ENCODE assay signal across 8 cellular contexts in the genomic region with DNA sequence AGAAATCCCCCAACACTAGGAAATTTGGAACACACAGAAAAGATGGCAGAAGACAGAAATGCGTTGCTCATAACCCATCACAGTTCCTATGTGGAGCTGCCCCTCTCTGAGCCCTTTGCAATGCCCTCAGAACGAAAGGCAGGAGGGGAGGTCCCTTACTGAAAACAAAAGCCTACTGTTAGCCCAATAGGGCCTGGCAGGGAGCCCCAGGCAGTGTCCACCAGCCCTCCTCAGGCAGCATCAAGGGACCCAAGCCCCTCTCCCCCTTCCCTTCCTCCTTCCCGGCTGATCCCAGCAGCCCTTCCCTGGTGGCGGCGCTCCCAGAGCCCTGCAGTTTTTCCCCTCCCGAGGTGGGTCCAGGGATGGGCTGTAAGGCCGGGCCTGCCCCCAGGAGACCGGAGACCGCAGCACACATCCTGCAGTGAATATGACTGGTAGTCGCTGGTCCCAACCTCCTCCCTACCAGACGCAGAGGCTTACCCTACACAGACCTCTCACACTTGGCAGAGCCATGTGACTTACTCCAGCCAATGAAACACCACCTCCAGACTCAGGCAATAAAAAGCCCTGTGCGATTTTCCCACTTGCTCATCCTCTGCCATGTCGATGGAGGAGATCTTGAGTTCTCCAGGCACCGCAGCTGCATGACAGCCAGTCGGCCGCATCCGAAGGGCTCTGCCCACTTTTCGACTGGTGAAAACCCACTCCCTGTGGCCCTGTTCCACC. TPM values are rescaled to one million over a fixed set of nuclear protein-coding genes. Genes with fewer than 3 reads are reported as not detected.
DNase-seq lines count a peak whose midpoint lies in the region; ATAC-seq and TF ChIP-seq lines count a peak whose summit lies in the region.

No MANE protein-coding gene starts in this region.

- intact Hi-C loops in CD4-positive, alpha-beta T cell (cut with DNase I, micrococcal nuclease), result loop anchor here (1.0 to 2.0 kb wide), 2 partner anchors 16 to 20 kb away; partner anchors contain the start of gene DUSP2 (in 1 of the 2)
- intact Hi-C loops in Calu3 (cut with micrococcal nuclease; ENCODE audit: unreplicated experiment), result no loop called here

- CTCF ChIA-PET in CD4-positive, alpha-beta T cell (lab: Charles Lee), result interaction anchor here (1.0 to 1.1 kb wide), 2 partner anchors 10 to 172 kb away, joined by 3 read pairs; no protein-coding TSS in a partner anchor
- CTCF ChIA-PET in Calu3 (lab: Charles Lee), result no interaction called here

- H3K27me3 ChIP-seq in CD4-positive, alpha-beta T cell (ENCODE audit: control insufficient read depth, insufficient read depth, low read length), result no peaks in the 10 kb centered on the region

- POLR2A ChIA-PET in CD4-positive, alpha-beta T cell (lab: Charles Lee), result interaction anchor here (1.0 to 4.1 kb wide), 5 partner anchors 10 to 96 kb away, joined by 3 to 64 read pairs (median 7); partner anchors contain the start of genes DUSP2 and STARD7

- H3K27ac Mint-ChIP-seq in CD4-positive, alpha-beta T cell, result peak overlapping the region; percentile 90
- peak overlapping the region; percentile 99 for H3K27ac Mint-ChIP-seq in activated T-cell treated with anti-CD3 and anti-CD28 coated beads, Interleukin-2, amount 50 U/mL, for 24 hours
- no peak overlapping the region for H3K27ac Mint-ChIP-seq in Calu3 (ENCODE audit: unreplicated experiment)

- H3K27ac ChIP-seq in CD4-positive, alpha-beta T cell (ENCODE audit: low read depth, low read length), result peak overlapping the region; percentile 77

- H3K4me3 Mint-ChIP-seq in CD4-positive, alpha-beta T cell, result peak overlapping the region; percentile 65
- H3K4me3 Mint-ChIP-seq in activated T-cell treated with anti-CD3 and anti-CD28 coated beads, Interleukin-2, amount 50 U/mL, for 24 hours, result peak overlapping the region; percentile 75
- H3K4me3 Mint-ChIP-seq in Calu3 (ENCODE audit: low read depth, unreplicated experiment), result no peak overlapping the region

- H3K9me3 Mint-ChIP-seq in CD4-positive, alpha-beta T cell, result peaks cover 7% of the 10 kb centered on the region
- H3K9me3 Mint-ChIP-seq in activated T-cell treated with anti-CD3 and anti-CD28 coated beads, Interleukin-2, amount 50 U/mL, for 24 hours, result peaks cover 10% of the 10 kb centered on the region
- H3K9me3 Mint-ChIP-seq in Calu3 (ENCODE audit: low read depth, unreplicated experiment), result no peaks in the 10 kb centered on the region

- BruUV-seq in Calu3 (replicated peaks; lab: Mats Ljungman, UMichigan), result no TSS peak

- H3K4me1 Mint-ChIP-seq in CD4-positive, alpha-beta T cell (ENCODE audit: low read depth), result peaks cover 46% of the 10 kb centered on the region
- H3K4me1 Mint-ChIP-seq in activated T-cell treated with anti-CD3 and anti-CD28 coated beads, Interleukin-2, amount 50 U/mL, for 24 hours (ENCODE audit: low read depth), result peaks cover 82% of the 10 kb centered on the region
- H3K4me1 Mint-ChIP-seq in Calu3 (ENCODE audit: low read depth, unreplicated experiment), result no peaks in the 10 kb centered on the region

- ATAC-seq in CD4-positive, alpha-beta T cell (ENCODE audit: poor library complexity), result peak; percentile 88
- ATAC-seq in GM19452 (IDR thresholded peaks at IDR 0.05; ENCODE audit: unreplicated experiment), result peak; percentile 68
- ATAC-seq in HG03442 (IDR thresholded peaks at IDR 0.05; ENCODE audit: unreplicated experiment), result peak; percentile 67

- no peaks in the 10 kb centered on the region for H3K9me3 ChIP-seq in CD4-positive, alpha-beta T cell (ENCODE audit: control insufficient read depth, low read length)

- DNase-seq in CD4-positive, alpha-beta T cell, result peak in 3 of 10 experiments; percentile 44 to 58 (median 50)
- peak; percentile 84 for DNase-seq in activated T-cell treated with anti-CD3 and anti-CD28 coated beads, Interleukin-2, amount 50 U/mL, for 24 hours
- DNase-seq in mesenteric fat pad (ENCODE audit: low spot score) (peak; percentile 88), Calu3 (no peak), DMS 273 treated with DMSO at 0.1 percent for 48 hours (lab: John Stamatoyannopoulos, UW) (no peak), 8988T (no peak)

- H3K36me3 Mint-ChIP-seq in CD4-positive, alpha-beta T cell (ENCODE audit: low read depth), result no peaks in the 10 kb centered on the region
- H3K36me3 Mint-ChIP-seq in activated T-cell treated with anti-CD3 and anti-CD28 coated beads, Interleukin-2, amount 50 U/mL, for 24 hours (ENCODE audit: low read depth), result peaks cover 5% of the 10 kb centered on the region
- H3K36me3 Mint-ChIP-seq in Calu3 (ENCODE audit: insufficient read depth, unreplicated experiment), result no peaks in the 10 kb centered on the region

- no peak for TF ChIP-seq CTCF in CD4-positive, alpha-beta T cell (IDR thresholded peaks at IDR 0.05)
- no peak for TF ChIP-seq CTCF in Calu3 (IDR thresholded peaks at IDR 0.05; ENCODE audit: unreplicated experiment)

- no peaks in the 10 kb centered on the region for H3K27me3 Mint-ChIP-seq in CD4-positive, alpha-beta T cell
- no peaks in the 10 kb centered on the region for H3K27me3 Mint-ChIP-seq in activated T-cell treated with anti-CD3 and anti-CD28 coated beads, Interleukin-2, amount 50 U/mL, for 24 hours
- peaks cover 38% of the 10 kb centered on the region for H3K27me3 Mint-ChIP-seq in Calu3 (ENCODE audit: unreplicated experiment)

RNA-seq across cellular contexts. Expression of gene DUSP2, which starts 19.4 kb away (rescaled TPM):
- total RNA-seq in CD4-positive, alpha-beta T cell, result 100 to 1,000 TPM; 728 to 730 TPM
- total RNA-seq in mesenteric fat pad, result 6.1 TPM
- total RNA-seq in Calu3 (2022), result 4.1 and 5.9 TPM in 2 replicates

RNA-seq across cellular contexts. Expression of gene ASTL, which starts 26.3 kb away (rescaled TPM):
- total RNA-seq in CD4-positive, alpha-beta T cell, result 1 to 10 TPM; 5.0 to 6.5 TPM
- not detected for total RNA-seq in mesenteric fat pad
- not detected in 2 replicates for total RNA-seq in Calu3 (2022)

RNA-seq across cellular contexts. Expression of gene STARD7, which starts 44.0 kb away (rescaled TPM):
- 10 to 100 TPM; 57.4 to 58.6 TPM for total RNA-seq in CD4-positive, alpha-beta T cell
- total RNA-seq in mesenteric fat pad, result 107 TPM
- 119 and 123 TPM in 2 replicates for total RNA-seq in Calu3 (2022)

RNA-seq across cellular contexts. Expression of gene ADRA2B, which starts 48.3 kb away (rescaled TPM):
- under 1 TPM; 0.52 to 0.84 TPM for total RNA-seq in CD4-positive, alpha-beta T cell
- total RNA-seq in mesenteric fat pad, result 1.2 TPM
- total RNA-seq in Calu3 (2022), result 0.22 TPM in 1 of 2 replicates, not detected in the other

Comparison
In these comparisons a context has a peak if more than half of its experiments do, and no peak if none do; other contexts are left out.
1. DNase-seq: peak in activated T-cell treated with anti-CD3 and anti-CD28 coated beads, Interleukin-2, amount 50 U/mL, for 24 hours (single experiment) and mesenteric fat pad (single experiment); none in Calu3 (single experiment), DMS 273 treated with DMSO at 0.1 percent for 48 hours (single experiment) and 8988T (single experiment).
2. RNA of gene DUSP2, which starts 19.4 kb away (total RNA-seq): 728 to 730 TPM in CD4-positive, alpha-beta T cell; 6.1 TPM in mesenteric fat pad (single experiment) and 4.1 to 5.9 TPM in Calu3; every median in the first group is over 100 times any median in the second.
3. Peak in every context shown above with its lines, with median percentiles within 50 percentile points of each other: ATAC-seq.